In genomic region chr3:11238880-11239279, GRCh38 we compare ENCODE assay signal across 13 cellular contexts. TPM values are rescaled to one million over a fixed set of nuclear protein-coding genes. Genes with fewer than 3 reads are reported as not detected.
DNase-seq lines count a peak whose midpoint lies in the region; ATAC-seq and TF ChIP-seq lines count a peak whose summit lies in the region.
"Had no signal": no experiment of that assay in that cellular context is flagged by ENCODE, and none has a peak within 500 bp of the region (broad histone marks: within the 10 kb centered on the region; RNA-seq: fewer than 3 reads in every experiment).

No MANE protein-coding gene starts in this region.

- H3K36me3 Mint-ChIP-seq in activated T-helper 2 cell treated with anti-CD3 and anti-CD28 coated beads, Interferon-gamma antibody, Interleukin-2, Interleukin-4, amounts not matched to agents 10 μg/mL and 5 μg/mL and 100 μg/mL, durations not matched to agents 14 hours and 24 hours and 36 hours (ENCODE audit: low read depth): peaks cover 25% of the 10 kb centered on the region
- H3K36me3 Mint-ChIP-seq: neural progenitor cell had no signal

- intact Hi-C loops in activated T-helper 2 cell treated with anti-CD3 and anti-CD28 coated beads, Interferon-gamma antibody, Interleukin-2, Interleukin-4, amounts not matched to agents 10 μg/mL and 5 μg/mL and 100 μg/mL, durations not matched to agents 14 hours and 24 hours and 36 hours (cut with micrococcal nuclease): loop anchor here (1.0 to 5.0 kb wide), 7 partner anchors 12 to 403 kb away; partner anchors contain the start of genes ATG7 and VGLL4

- H3K4me3 ChIP-seq in HFF-Myc (replicated peaks; ENCODE audit: low read depth, low read length): no peak overlapping the region
- H3K4me3 ChIP-seq: neural progenitor cell, SK-N-MC, transverse colon had no signal

- H3K27ac ChIP-seq in foreskin keratinocyte: peak overlapping the region; percentile 85
- H3K27ac ChIP-seq: neural progenitor cell, SK-N-MC, transverse colon had no signal

- H3K27me3 Mint-ChIP-seq in activated T-helper 2 cell treated with anti-CD3 and anti-CD28 coated beads, Interferon-gamma antibody, Interleukin-2, Interleukin-4, amounts not matched to agents 10 μg/mL and 5 μg/mL and 100 μg/mL, durations not matched to agents 14 hours and 24 hours and 36 hours (ENCODE audit: low read depth): peaks cover 8% of the 10 kb centered on the region

- ATAC-seq in foreskin keratinocyte: peak; percentile 88
- ATAC-seq in GM18868 (IDR thresholded peaks at IDR 0.05; ENCODE audit: unreplicated experiment): no peak
- no peak for ATAC-seq in GM21576 (IDR thresholded peaks at IDR 0.05; ENCODE audit: unreplicated experiment)

- TF ChIP-seq CTCF in HFF-Myc (IDR thresholded peaks at IDR 0.05; ENCODE audit: low read depth, low read length, missing control alignments) (no peak), foreskin keratinocyte (conservative IDR thresholded peaks at IDR 0.05) (no peak)

- H3K4me3 Mint-ChIP-seq in activated T-helper 2 cell treated with anti-CD3 and anti-CD28 coated beads, Interferon-gamma antibody, Interleukin-2, Interleukin-4, amounts not matched to agents 10 μg/mL and 5 μg/mL and 100 μg/mL, durations not matched to agents 14 hours and 24 hours and 36 hours (ENCODE audit: low read depth): peak overlapping the region; percentile 39
- H3K4me3 Mint-ChIP-seq: dendritic cell treated with granulocyte-macrophage colony-stimulating factor and Interleukin-4, amounts not matched to agents 40 ng/mL and 50 ng/mL, for 4 days; neural progenitor cell had no signal

- H3K4me1 Mint-ChIP-seq in activated T-helper 2 cell treated with anti-CD3 and anti-CD28 coated beads, Interferon-gamma antibody, Interleukin-2, Interleukin-4, amounts not matched to agents 10 μg/mL and 5 μg/mL and 100 μg/mL, durations not matched to agents 14 hours and 24 hours and 36 hours (ENCODE audit: low read depth): peaks cover 24% of the 10 kb centered on the region
- H3K4me1 Mint-ChIP-seq: neural progenitor cell had no signal

- DNase-seq in AG08396 (ENCODE audit: low spot score) (peak; percentile 38), HFF-Myc (ENCODE audit: extremely low read depth, low read depth) (peak; percentile 77), foreskin keratinocyte (peak; percentile 91 to 95), cerebellar cortex (ENCODE audit: low spot score) (no peak), NCI-H1092 treated with DMSO at 0.1 percent for 48 hours (lab: John Stamatoyannopoulos, UW) (no peak)
- DNase-seq in activated T-helper 2 cell treated with anti-CD3 and anti-CD28 coated beads, Interferon-gamma antibody, Interleukin-2, Interleukin-4, amounts not matched to agents 10 μg/mL and 5 μg/mL and 100 μg/mL, durations not matched to agents 14 hours and 24 hours and 36 hours (ENCODE audit: low spot score): no peak
- DNase-seq: KBM-7, transverse colon had no signal

- peak overlapping the region; percentile 96 for H3K27ac Mint-ChIP-seq in activated T-helper 2 cell treated with anti-CD3 and anti-CD28 coated beads, Interferon-gamma antibody, Interleukin-2, Interleukin-4, amounts not matched to agents 10 μg/mL and 5 μg/mL and 100 μg/mL, durations not matched to agents 14 hours and 24 hours and 36 hours
- H3K27ac Mint-ChIP-seq: dendritic cell treated with granulocyte-macrophage colony-stimulating factor and Interleukin-4, amounts not matched to agents 40 ng/mL and 50 ng/mL, for 4 days; neural progenitor cell had no signal

- no peaks in the 10 kb centered on the region for H3K27me3 ChIP-seq in foreskin keratinocyte
- H3K27me3 ChIP-seq: neural progenitor cell, transverse colon had no signal

- peaks cover 35% of the 10 kb centered on the region for H3K4me1 ChIP-seq in foreskin keratinocyte
- H3K4me1 ChIP-seq: neural progenitor cell had no signal

- H3K9me3 Mint-ChIP-seq in activated T-helper 2 cell treated with anti-CD3 and anti-CD28 coated beads, Interferon-gamma antibody, Interleukin-2, Interleukin-4, amounts not matched to agents 10 μg/mL and 5 μg/mL and 100 μg/mL, durations not matched to agents 14 hours and 24 hours and 36 hours: peaks cover 41% of the 10 kb centered on the region
- H3K9me3 Mint-ChIP-seq: dendritic cell treated with granulocyte-macrophage colony-stimulating factor and Interleukin-4, amounts not matched to agents 40 ng/mL and 50 ng/mL, for 4 days; neural progenitor cell had no signal

RNA-seq across cellular contexts. Expression of gene ATG7, which starts 33.3 kb away (rescaled TPM):
- 44.1 and 45.2 TPM in 2 replicates for total RNA-seq in activated T-helper 2 cell treated with anti-CD3 and anti-CD28 coated beads, Interferon-gamma antibody, Interleukin-2, Interleukin-4, amounts not matched to agents 10 μg/mL and 5 μg/mL and 100 μg/mL, durations not matched to agents 14 hours and 24 hours and 36 hours
- total RNA-seq in foreskin keratinocyte: 39.2 and 39.8 TPM in 2 replicates
- polyA plus RNA-seq in foreskin keratinocyte: 22.6 and 24.7 TPM in 2 replicates

Comparison
In these comparisons a context has a peak if more than half of its experiments do, and no peak if none do; other contexts are left out.
1. DNase-seq: peak in AG08396 (single experiment), HFF-Myc (single experiment) and foreskin keratinocyte (2 of 2); none in activated T-helper 2 cell treated with anti-CD3 and anti-CD28 coated beads, Interferon-gamma antibody, Interleukin-2, Interleukin-4, amounts not matched to agents 10 μg/mL and 5 μg/mL and 100 μg/mL, durations not matched to agents 14 hours and 24 hours and 36 hours (single experiment), cerebellar cortex (single experiment) and NCI-H1092 treated with DMSO at 0.1 percent for 48 hours (single experiment).